In genomic region chr3:112990672-112991602, GRCh38 we compare ENCODE assay signal across 1 cellular context.
TF ChIP-seq lines count a peak whose summit lies in the region.

Gene GTPBP8 (plus strand): TSS chr3:112990984. CDS start chr3:112991000, 16 bp downstream.

TF ChIP-seq in HepG2, 621 proteins besides CTCF, POLR2A, EP300 and RAD21 (continued from another document and continues in another):
- TF ChIP-seq MYPOP (CRISPR knock-in tag; IDR thresholded peaks at IDR 0.05) (peak; percentile 83), ATF6 (CRISPR knock-in tag; conservative IDR thresholded peaks at IDR 0.05) (no peak), ZNF766 (CRISPR knock-in tag; IDR thresholded peaks at IDR 0.05; ENCODE audit: borderline replicate concordance) (peak; percentile 82; the same call in 1 of the 2 replicates), XRCC5 (optimal IDR thresholded peaks at IDR 0.05; ENCODE audit: low read length) (peak; percentile 71), ZNF143 (CRISPR knock-in tag; IDR thresholded peaks at IDR 0.05) (peak; percentile 93), ZKSCAN8 (CRISPR knock-in tag; IDR thresholded peaks at IDR 0.05; ENCODE audit: borderline replicate concordance) (no peak), ZBTB43 (CRISPR knock-in tag; conservative IDR thresholded peaks at IDR 0.05) (0 out of 2 replicates have a peak, but pooled peaks have one; percentile 84), ARID3A (IDR thresholded peaks at IDR 0.05; ENCODE audit: low read depth, low read length) (no peak), FOXJ3 (CRISPR knock-in tag; IDR thresholded peaks at IDR 0.05; ENCODE audit: borderline replicate concordance) (peak; percentile 61; the same call in 1 of the 2 replicates), ARID4A (CRISPR knock-in tag; IDR thresholded peaks at IDR 0.05; ENCODE audit: borderline replicate concordance) (peak; percentile 82; the same call in 1 of the 2 replicates), NCOA2 (CRISPR knock-in tag; IDR thresholded peaks at IDR 0.05) (peak; percentile 10; the same call in 1 of the 2 replicates), TARDBP (CRISPR knock-in tag; IDR thresholded peaks at IDR 0.05) (no peak; the same call in 1 of the 2 replicates), ZFP41 (CRISPR knock-in tag; IDR thresholded peaks at IDR 0.05; ENCODE audit: borderline replicate concordance) (no peak), ZNF543 (CRISPR knock-in tag; IDR thresholded peaks at IDR 0.05) (peak; percentile 92), NFE2 (CRISPR knock-in tag; IDR thresholded peaks at IDR 0.05) (no peak), KAT8 (CRISPR knock-in tag; IDR thresholded peaks at IDR 0.05) (peak; percentile 95), ZNF567 (CRISPR knock-in tag; IDR thresholded peaks at IDR 0.05; ENCODE audit: borderline replicate concordance) (no peak), ZNF138 (CRISPR knock-in tag; IDR thresholded peaks at IDR 0.05; ENCODE audit: low read depth) (no peak), HOXA3 (CRISPR knock-in tag; IDR thresholded peaks at IDR 0.05) (peak; percentile 94), ZFY (CRISPR knock-in tag; IDR thresholded peaks at IDR 0.05) (peak; percentile 81), MTA1 (CRISPR knock-in tag; IDR thresholded peaks at IDR 0.05; ENCODE audit: borderline replicate concordance) (peak; percentile 68; the same call in 1 of the 2 replicates), HHEX (CRISPR knock-in tag; IDR thresholded peaks at IDR 0.05) (no peak), CBX5 (CRISPR knock-in tag; IDR thresholded peaks at IDR 0.05; ENCODE audit: borderline replicate concordance) (peak; percentile 85), GRHL1 (CRISPR knock-in tag; conservative IDR thresholded peaks at IDR 0.05) (no peak), CSRNP2 (CRISPR knock-in tag; conservative IDR thresholded peaks at IDR 0.05; ENCODE audit: low read depth) (no peak), SKIL (CRISPR knock-in tag; IDR thresholded peaks at IDR 0.05; ENCODE audit: borderline replicate concordance) (no peak), IRF9 (CRISPR knock-in tag; IDR thresholded peaks at IDR 0.05; ENCODE audit: borderline replicate concordance) (no peak), ZNF512 (CRISPR knock-in tag; IDR thresholded peaks at IDR 0.05) (no peak), ZNF503 (CRISPR knock-in tag; IDR thresholded peaks at IDR 0.05) (peak; percentile 74), ZNF674 (CRISPR knock-in tag; IDR thresholded peaks at IDR 0.05; ENCODE audit: low read depth) (no peak), ARNT2 (CRISPR knock-in tag; IDR thresholded peaks at IDR 0.05; ENCODE audit: low read depth) (peak; percentile 82)
